ENCODE assay signal across 8 cellular contexts in genomic region chr18:23136326-23137092, GRCh38. TPM values are rescaled to one million over a fixed set of nuclear protein-coding genes. Genes with fewer than 3 reads are reported as not detected.
DNase-seq lines count a peak whose midpoint lies in the region; ATAC-seq and TF ChIP-seq lines count a peak whose summit lies in the region.

No MANE protein-coding gene starts in this region.

- ATAC-seq in HG03025 (IDR thresholded peaks at IDR 0.05; ENCODE audit: low FRiP score, unreplicated experiment) (peak; percentile 17), WTC11 (no peak), GM18868 (IDR thresholded peaks at IDR 0.05; ENCODE audit: unreplicated experiment) (no peak)
- ATAC-seq in natural killer cell treated with Interleukin-12 subunit alpha and Interleukin-12 subunit beta and Interleukin-15 and Interleukin-18, amount 100 ng/mL, for 72 hours: peak; percentile 29 to 41

- no peaks in the 10 kb centered on the region for H3K9me3 Mint-ChIP-seq in WTC11
- H3K9me3 Mint-ChIP-seq in natural killer cell treated with Interleukin-12 subunit alpha and Interleukin-12 subunit beta and Interleukin-15 and Interleukin-18, amount 100 ng/mL, for 72 hours: no peaks in the 10 kb centered on the region

- POLR2A ChIA-PET in WTC11 (lab: Charles Lee): interaction anchor here (1.0 to 2.9 kb wide), 2 partner anchors 19 to 33 kb away, joined by 3 to 10 read pairs; no protein-coding TSS in a partner anchor

- H3K4me3 Mint-ChIP-seq in WTC11: peak overlapping the region; percentile 83
- peak overlapping the region; percentile 35 for H3K4me3 Mint-ChIP-seq in natural killer cell treated with Interleukin-12 subunit alpha and Interleukin-12 subunit beta and Interleukin-15 and Interleukin-18, amount 100 ng/mL, for 72 hours

- DNase-seq in WTC11 (ENCODE audit: low spot score): peak; percentile 34
- peak; percentile 39 for DNase-seq in fibroblast of pulmonary artery (ENCODE audit: low read depth)
- no peak for DNase-seq in natural killer cell treated with Interleukin-12 subunit alpha and Interleukin-12 subunit beta and Interleukin-15 and Interleukin-18, amount 100 ng/mL, for 72 hours (ENCODE audit: low spot score)
- no peak for DNase-seq in NCI-H128 (lab: John Stamatoyannopoulos, UW; ENCODE audit: unreplicated experiment)
- no peak for DNase-seq in A172 (ENCODE audit: low spot score)

- CTCF ChIA-PET in WTC11 (lab: Charles Lee): interaction anchor here (1.1 to 2.9 kb wide), 3 partner anchors 71 to 243 kb away, joined by 4 to 14 read pairs (median 4); no protein-coding TSS in a partner anchor

- H3K27me3 Mint-ChIP-seq in WTC11 (ENCODE audit: low read depth): no peaks in the 10 kb centered on the region; the same call in 1 of the 2 replicates
- H3K27me3 Mint-ChIP-seq in natural killer cell treated with Interleukin-12 subunit alpha and Interleukin-12 subunit beta and Interleukin-15 and Interleukin-18, amount 100 ng/mL, for 72 hours: peaks cover 14 to 37% of the 10 kb centered on the region in 2 donors

- peak overlapping the region; percentile 83 for H3K4me3 ChIP-seq in GM12875 (ENCODE audit: low read depth, low read length)
- peak overlapping the region; percentile 69 for H3K4me3 ChIP-seq in fibroblast of pulmonary artery (replicated peaks; ENCODE audit: low read depth, low read length)

- peaks cover 61% of the 10 kb centered on the region for H3K4me1 Mint-ChIP-seq in WTC11
- H3K4me1 Mint-ChIP-seq in natural killer cell treated with Interleukin-12 subunit alpha and Interleukin-12 subunit beta and Interleukin-15 and Interleukin-18, amount 100 ng/mL, for 72 hours (ENCODE audit: low read depth in 2 of 2): peaks cover 5 to 22% of the 10 kb centered on the region in 2 donors

- no peak for TF ChIP-seq CTCF in GM12875 (IDR thresholded peaks at IDR 0.05; ENCODE audit: borderline replicate concordance, insufficient read depth, low read depth, low read length)
- TF ChIP-seq CTCF in WTC11 (IDR thresholded peaks at IDR 0.05): no peak
- TF ChIP-seq CTCF in fibroblast of pulmonary artery (IDR thresholded peaks at IDR 0.05; ENCODE audit: low read length, missing control alignments): no peak

- H3K36me3 Mint-ChIP-seq in WTC11: peaks cover 7% of the 10 kb centered on the region
- no peaks in the 10 kb centered on the region for H3K36me3 Mint-ChIP-seq in natural killer cell treated with Interleukin-12 subunit alpha and Interleukin-12 subunit beta and Interleukin-15 and Interleukin-18, amount 100 ng/mL, for 72 hours

- 0 out of 2 replicates have a peak overlapping the region, but pooled peaks have one; percentile 78 for H3K27ac Mint-ChIP-seq in WTC11
- H3K27ac Mint-ChIP-seq in natural killer cell treated with Interleukin-12 subunit alpha and Interleukin-12 subunit beta and Interleukin-15 and Interleukin-18, amount 100 ng/mL, for 72 hours: no peak overlapping the region

TF ChIP-seq in WTC11, 78 proteins besides CTCF, POLR2A, EP300 and RAD21 (continues in another document):
- TF ChIP-seq MYBL2 (CRISPR knock-in tag; IDR thresholded peaks at IDR 0.05) (no peak), STAT6 (CRISPR knock-in tag; conservative IDR thresholded peaks at IDR 0.05; ENCODE audit: low read depth) (0 out of 2 replicates have a peak, but pooled peaks have one; percentile 32), IRF1 (CRISPR knock-in tag; IDR thresholded peaks at IDR 0.05) (0 out of 2 replicates have a peak, but pooled peaks have one; percentile 62), FOXK1 (CRISPR knock-in tag; IDR thresholded peaks at IDR 0.05) (no peak), SP1 (CRISPR knock-in tag; conservative IDR thresholded peaks at IDR 0.05) (peak; percentile 10; the same call in 1 of the 2 replicates), PREB (CRISPR knock-in tag; IDR thresholded peaks at IDR 0.05; ENCODE audit: borderline replicate concordance) (0 out of 2 replicates have a peak, but pooled peaks have one; percentile 56), FOXJ3 (CRISPR knock-in tag; IDR thresholded peaks at IDR 0.05; ENCODE audit: borderline replicate concordance) (no peak), FOXP1 (CRISPR knock-in tag; IDR thresholded peaks at IDR 0.05; ENCODE audit: borderline replicate concordance) (peak; percentile 70), ETV6 (CRISPR knock-in tag; IDR thresholded peaks at IDR 0.05) (0 out of 2 replicates have a peak, but pooled peaks have one; percentile 5), JAZF1 (CRISPR knock-in tag; IDR thresholded peaks at IDR 0.05) (no peak), HMGXB4 (CRISPR knock-in tag; IDR thresholded peaks at IDR 0.05) (peak; percentile 52; the same call in 1 of the 2 replicates), ESRRA (CRISPR knock-in tag; IDR thresholded peaks at IDR 0.05; ENCODE audit: borderline replicate concordance) (peak; percentile 81; the same call in 1 of the 2 replicates)

RNA-seq across cellular contexts. Expression of gene CABLES1, which starts 1.2 kb away (rescaled TPM):
- 15.4 to 18.0 TPM (median 17.0 TPM) in 3 replicates for total RNA-seq in WTC11 (2021)
- under 1 TPM in 1 of 2 donors, not detected in 1; 0.39 TPM for total RNA-seq in natural killer cell treated with Interleukin-12 subunit alpha and Interleukin-12 subunit beta and Interleukin-15 and Interleukin-18, amount 100 ng/mL, for 72 hours
- total RNA-seq in A172 (2014; rRNA removed; shearing (Covaris generic)): 7.1 and 11.3 TPM in 2 replicates

Comparison
In these comparisons a context has a peak if more than half of its experiments do, and no peak if none do; other contexts are left out.
1. ATAC-seq: peak in HG03025 (single experiment) and natural killer cell treated with Interleukin-12 subunit alpha and Interleukin-12 subunit beta and Interleukin-15 and Interleukin-18, amount 100 ng/mL, for 72 hours (2 of 2); none in WTC11 (single experiment) and GM18868 (single experiment).
2. DNase-seq: peak in WTC11 (single experiment) and fibroblast of pulmonary artery (single experiment); none in natural killer cell treated with Interleukin-12 subunit alpha and Interleukin-12 subunit beta and Interleukin-15 and Interleukin-18, amount 100 ng/mL, for 72 hours (single experiment), NCI-H128 (single experiment) and A172 (single experiment).